1 cellular context compared by ENCODE assay signal in genomic region chr14:50532502-50533313, GRCh38.
A peak's percentile ranks its signal among the peaks of the same experiment; 100 is the strongest.
TF ChIP-seq lines count a peak whose summit lies in the region.

MAP4K5 (minus strand) TSS chr14:50532569; CDS start chr14:50532049, 520 bp downstream.

TF ChIP-seq in K562, 482 proteins besides CTCF, POLR2A, EP300 and RAD21 (continued from another document and continues in another):
- no peak for TF ChIP-seq FOXA1 (IDR thresholded peaks at IDR 0.05; ENCODE audit: borderline replicate concordance)
- peak; percentile 91 for TF ChIP-seq CXXC5 (CRISPR knock-in tag; IDR thresholded peaks at IDR 0.05)
- TF ChIP-seq CAMTA2 (CRISPR knock-in tag; conservative IDR thresholded peaks at IDR 0.05), result no peak
- no peak for TF ChIP-seq POLR3G (IDR thresholded peaks at IDR 0.05; ENCODE audit: extremely low read depth, insufficient read length, insufficient replicate concordance)
- no peak for TF ChIP-seq TCF7 (IDR thresholded peaks at IDR 0.05; ENCODE audit: borderline replicate concordance)
- TF ChIP-seq FOXJ3 (CRISPR knock-in tag; IDR thresholded peaks at IDR 0.05), result no peak
- TF ChIP-seq SP2 (IDR thresholded peaks at IDR 0.05; ENCODE audit: extremely low read depth, low read depth, low read length, poor library complexity, severe bottlenecking), result no peak
- TF ChIP-seq ID3 (CRISPR knock-in tag; IDR thresholded peaks at IDR 0.05), result no peak
- no peak for TF ChIP-seq ID3 (tag; IDR thresholded peaks at IDR 0.05)
- TF ChIP-seq DACH1 (IDR thresholded peaks at IDR 0.05; ENCODE audit: partially characterized antibody), result no peak
- no peak for TF ChIP-seq NR1H2 (CRISPR knock-in tag; IDR thresholded peaks at IDR 0.05)
- peak; percentile 47; the same call in 1 of the 2 replicates for TF ChIP-seq CREB3L1 (IDR thresholded peaks at IDR 0.05; ENCODE audit: borderline replicate concordance, low read depth)
- TF ChIP-seq ARID1B (IDR thresholded peaks at IDR 0.05), result no peak
- TF ChIP-seq TBP (optimal IDR thresholded peaks at IDR 0.05; ENCODE audit: low read depth, low read length), result peak; percentile 51
- no peak for TF ChIP-seq ZZZ3 (IDR thresholded peaks at IDR 0.05)
- TF ChIP-seq TAF9B (IDR thresholded peaks at IDR 0.05; ENCODE audit: partially characterized antibody), result no peak
- no peak for TF ChIP-seq TSC22D4 (tag; IDR thresholded peaks at IDR 0.05)
- no peak for TF ChIP-seq CEBPG (CRISPR knock-in tag; IDR thresholded peaks at IDR 0.05)
- TF ChIP-seq CEBPG (tag; conservative IDR thresholded peaks at IDR 0.05 in 1 of 2, IDR thresholded peaks at IDR 0.05 in 1 of 2), result no peak
- TF ChIP-seq ARHGAP35 (IDR thresholded peaks at IDR 0.05; ENCODE audit: partially characterized antibody), result no peak
- no peak for TF ChIP-seq ZNF174 (CRISPR knock-in tag; IDR thresholded peaks at IDR 0.05)
- TF ChIP-seq TCF15 (CRISPR knock-in tag; IDR thresholded peaks at IDR 0.05), result no peak
- TF ChIP-seq PHB (CRISPR knock-in tag; IDR thresholded peaks at IDR 0.05), result no peak
- no peak for TF ChIP-seq ELF2 (CRISPR knock-in tag; IDR thresholded peaks at IDR 0.05)
- TF ChIP-seq ETV5 (CRISPR knock-in tag; IDR thresholded peaks at IDR 0.05; ENCODE audit: low read depth), result no peak
- peak; percentile 61 for TF ChIP-seq JUND (IDR thresholded peaks at IDR 0.05; ENCODE audit: borderline replicate concordance, low read depth, low read length)
- peak; percentile 38; the same call in 1 of the 3 replicates for TF ChIP-seq JUND (tag; IDR thresholded peaks at IDR 0.05; ENCODE audit: borderline replicate concordance, low read depth, low read length)
- no peak for TF ChIP-seq ERF (CRISPR knock-in tag; IDR thresholded peaks at IDR 0.05)
- TF ChIP-seq HDAC1 (IDR thresholded peaks at IDR 0.05), result no peak
- TF ChIP-seq ARNT (IDR thresholded peaks at IDR 0.05), result no peak
- no peak for TF ChIP-seq AFF4 (CRISPR knock-in tag; IDR thresholded peaks at IDR 0.05)
- no peak for TF ChIP-seq ZKSCAN8 (CRISPR knock-in tag; IDR thresholded peaks at IDR 0.05)
- TF ChIP-seq CUX1 (CRISPR knock-in tag; IDR thresholded peaks at IDR 0.05), result no peak
- TF ChIP-seq MNT (conservative IDR thresholded peaks at IDR 0.05), result peak; percentile 68 to 83
- TF ChIP-seq ELF4 (CRISPR knock-in tag; IDR thresholded peaks at IDR 0.05), result no peak
- peak; percentile 54; the same call in 1 of the 2 replicates for TF ChIP-seq CBX1 (IDR thresholded peaks at IDR 0.05; ENCODE audit: low read depth)
- no peak for TF ChIP-seq PKNOX1 (IDR thresholded peaks at IDR 0.05)
- no peak for TF ChIP-seq DMBX1 (CRISPR knock-in tag; IDR thresholded peaks at IDR 0.05; ENCODE audit: borderline replicate concordance)
- no peak for TF ChIP-seq STAT5B (CRISPR knock-in tag; IDR thresholded peaks at IDR 0.05)
- no peak for TF ChIP-seq TEAD2 (tag; IDR thresholded peaks at IDR 0.05)
- TF ChIP-seq FOXM1 (IDR thresholded peaks at IDR 0.05; ENCODE audit: low read depth), result no peak
- TF ChIP-seq FOXM1 (CRISPR knock-in tag; IDR thresholded peaks at IDR 0.05; ENCODE audit: low read depth), result no peak
- no peak for TF ChIP-seq ZNF766 (CRISPR knock-in tag; conservative IDR thresholded peaks at IDR 0.05)
- no peak for TF ChIP-seq ZFP30 (CRISPR knock-in tag; IDR thresholded peaks at IDR 0.05; ENCODE audit: borderline replicate concordance)
- peak; percentile 58 for TF ChIP-seq PCBP1 (IDR thresholded peaks at IDR 0.05; ENCODE audit: low read depth, low read length, poor library complexity, severe bottlenecking)
- peak; percentile 93 for TF ChIP-seq GMEB1 (CRISPR knock-in tag; IDR thresholded peaks at IDR 0.05)
- TF ChIP-seq ESRRA (IDR thresholded peaks at IDR 0.05; ENCODE audit: borderline replicate concordance, low read depth), result peak; percentile 41; the same call in 1 of the 2 replicates
- peak; percentile 77 for TF ChIP-seq CREM (IDR thresholded peaks at IDR 0.05; ENCODE audit: low read depth)
- no peak for TF ChIP-seq POLR3A (IDR thresholded peaks at IDR 0.05; ENCODE audit: borderline replicate concordance, extremely low read depth, insufficient read depth, insufficient read length)
- no peak for TF ChIP-seq ZNF584 (CRISPR knock-in tag; IDR thresholded peaks at IDR 0.05; ENCODE audit: low read depth)
- TF ChIP-seq RB1 (IDR thresholded peaks at IDR 0.05; ENCODE audit: low read depth), result peak; percentile 94
- peak in 1 of 2 experiments; percentile 39; a peak in 2 of 4 replicates for TF ChIP-seq MAZ (CRISPR knock-in tag; conservative IDR thresholded peaks at IDR 0.05 in 1 of 2, IDR thresholded peaks at IDR 0.05 in 1 of 2)
- no peak for TF ChIP-seq XRCC3 (IDR thresholded peaks at IDR 0.05)
- no peak for TF ChIP-seq FOXO4 (CRISPR knock-in tag; IDR thresholded peaks at IDR 0.05)
- TF ChIP-seq ZNF316 (IDR thresholded peaks at IDR 0.05), result no peak
- TF ChIP-seq NFRKB (IDR thresholded peaks at IDR 0.05; ENCODE audit: low read depth), result no peak
- TF ChIP-seq ZC3H11A (IDR thresholded peaks at IDR 0.05; ENCODE audit: low read depth, low read length), result no peak
